ENCODE assay signal across 8 cellular contexts in the genomic region with DNA sequence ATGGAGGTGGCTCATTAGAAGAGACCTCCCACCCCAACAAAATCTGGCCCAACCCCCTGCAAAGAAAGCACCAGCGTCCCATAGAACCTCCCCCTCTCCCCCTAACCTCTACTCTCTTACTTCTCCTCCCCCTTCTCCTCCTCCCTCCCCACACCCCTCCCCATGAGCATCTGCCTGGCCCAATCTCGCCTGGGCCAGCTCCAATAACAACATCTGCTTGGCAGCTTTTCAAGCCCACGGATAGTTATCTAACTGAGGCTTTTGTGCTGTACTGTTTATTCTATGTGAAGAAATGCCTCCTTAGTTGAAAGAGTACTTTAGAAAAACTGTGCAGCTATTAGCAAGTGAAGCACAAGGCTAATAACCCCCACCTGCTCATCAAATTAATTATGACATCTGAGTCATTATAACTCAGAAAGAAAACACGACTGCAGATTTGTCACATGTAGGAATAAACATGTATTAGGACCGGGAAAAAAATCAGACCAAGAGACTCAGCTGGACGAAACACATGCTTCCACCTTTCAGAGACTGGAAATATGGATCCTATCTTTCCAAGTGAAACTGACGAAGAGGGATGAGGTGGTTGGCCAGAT. TPM values are rescaled to one million over a fixed set of nuclear protein-coding genes. Genes with fewer than 3 reads are reported as not detected.
DNase-seq lines count a peak whose midpoint lies in the region; ATAC-seq and TF ChIP-seq lines count a peak whose summit lies in the region.

No MANE protein-coding gene starts in this region.

- H3K4me1 Mint-ChIP-seq in mesothelial cell of epicardium = peaks cover 70% of the 10 kb centered on the region

- peak overlapping the region; percentile 25 for H3K4me3 ChIP-seq in coronary artery

- no peak for ATAC-seq in HG03095 (IDR thresholded peaks at IDR 0.05; ENCODE audit: unreplicated experiment)
- ATAC-seq in HG03460 (IDR thresholded peaks at IDR 0.05; ENCODE audit: unreplicated experiment) = no peak
- no peak for ATAC-seq in GM21381 (IDR thresholded peaks at IDR 0.05; ENCODE audit: unreplicated experiment)

- H3K27ac Mint-ChIP-seq in mesothelial cell of epicardium = peak overlapping the region; percentile 98

- H3K4me3 Mint-ChIP-seq in mesothelial cell of epicardium = peak overlapping the region; percentile 12

- TF ChIP-seq CTCF in coronary artery (IDR thresholded peaks at IDR 0.05) (no peak), mesothelial cell of epicardium (IDR thresholded peaks at IDR 0.05; ENCODE audit: unreplicated experiment) (no peak)

- peak overlapping the region; percentile 34 to 41 for H3K27ac ChIP-seq in coronary artery

- H3K27me3 Mint-ChIP-seq in mesothelial cell of epicardium (ENCODE audit: low read depth) = no peaks in the 10 kb centered on the region

- DNase-seq in COLO668 (lab: John Stamatoyannopoulos, UW; ENCODE audit: unreplicated experiment) (peak; percentile 63), NCI-H226 (peak; percentile 64), coronary artery (ENCODE audit: low spot score) (no peak), mesothelial cell of epicardium (ENCODE audit: low spot score in 2 of 2, unreplicated experiment in 2 of 2) (peak; percentile 60 to 83), 8988T (no peak)

- H3K36me3 Mint-ChIP-seq in mesothelial cell of epicardium = peaks cover 14% of the 10 kb centered on the region

- H3K9me3 Mint-ChIP-seq in mesothelial cell of epicardium = peaks cover 6% of the 10 kb centered on the region

RNA-seq across cellular contexts. Expression of gene NFIB, which starts 42.8 kb away (rescaled TPM):
- 213 to 237 TPM (median 230 TPM) in 3 replicates for total RNA-seq in mesothelial cell of epicardium

Comparison
In these comparisons a context has a peak if more than half of its experiments do, and no peak if none do; other contexts are left out.
1. DNase-seq: peak in COLO668 (single experiment), NCI-H226 (single experiment) and mesothelial cell of epicardium (2 of 2); none in coronary artery (single experiment) and 8988T (single experiment).